ENCODE assay signal across 14 cellular contexts in genomic region chr4:184653650-184654049, GRCh38. TPM values are rescaled to one million over a fixed set of nuclear protein-coding genes. Genes with fewer than 3 reads are reported as not detected.
A peak's percentile ranks its signal among the peaks of the same experiment; 100 is the strongest.
DNase-seq lines count a peak whose midpoint lies in the region; ATAC-seq and TF ChIP-seq lines count a peak whose summit lies in the region.
"Had no signal": no experiment of that assay in that cellular context is flagged by ENCODE, and none has a peak within 500 bp of the region (broad histone marks: within the 10 kb centered on the region; RNA-seq: fewer than 3 reads in every experiment).

No MANE protein-coding gene starts in this region.

- no peak for ATAC-seq in HG03469 (IDR thresholded peaks at IDR 0.05; ENCODE audit: unreplicated experiment)
- no peak for ATAC-seq in GM18907 (IDR thresholded peaks at IDR 0.05; ENCODE audit: unreplicated experiment)
- ATAC-seq: left cardiac atrium had no signal

- no peak for TF ChIP-seq CTCF in fibroblast of villous mesenchyme (IDR thresholded peaks at IDR 0.05; ENCODE audit: insufficient read depth, low read depth, low read length)

- peak; percentile 12 for DNase-seq in GM04504 (ENCODE audit: low read depth)
- peak; percentile 74 for DNase-seq in RPMI7951 (ENCODE audit: low read depth)
- DNase-seq in fibroblast of villous mesenchyme (ENCODE audit: low read depth) = peak; percentile 24
- DNase-seq in smooth muscle cell of the brain vasculature (ENCODE audit: low read depth, low spot score) = peak; percentile 63
- no peak for DNase-seq in activated CD4-positive, CD25-positive, alpha-beta regulatory T cell (lab: John Stamatoyannopoulos, UW)
- DNase-seq: activated B cell treated with CpG ODN at 0.5 μM for 24 hours; activated naive CD4-positive, alpha-beta T cell treated with anti-CD3 and anti-CD28 coated beads for 36 hours; head of caudate nucleus; left cardiac atrium; NCI-H1694 treated with DMSO at 0.1 percent for 48 hours; NCI-H69; T-helper 1 cell had no signal

- no peak overlapping the region for H3K4me3 ChIP-seq in fibroblast of villous mesenchyme (ENCODE audit: low read depth, low read length)

RNA-seq across cellular contexts. Expression of gene PRIMPOL, which starts 4.1 kb away (rescaled TPM):
- 23.7 and 30.9 TPM in 2 replicates for total RNA-seq in RPMI7951 (2014; rRNA removed; shearing (Covaris generic))
- total RNA-seq in fibroblast of villous mesenchyme = 10.6 and 19.9 TPM in 2 replicates

RNA-seq across cellular contexts. Expression of gene CASP3, which starts 4.4 kb away (rescaled TPM):
- 50.8 and 56.1 TPM in 2 replicates for total RNA-seq in RPMI7951 (2014; rRNA removed; shearing (Covaris generic))
- 35.4 and 110 TPM in 2 replicates for total RNA-seq in fibroblast of villous mesenchyme

Comparison
In these comparisons a context has a peak if more than half of its experiments do, and no peak if none do; other contexts are left out.
1. DNase-seq: peak in GM04504 (single experiment), RPMI7951 (single experiment), fibroblast of villous mesenchyme (single experiment) and smooth muscle cell of the brain vasculature (single experiment); none in activated CD4-positive, CD25-positive, alpha-beta regulatory T cell (0 of 4).